ENCODE assay signal across 9 cellular contexts in genomic region chr9:26710008-26710407, GRCh38.
"Had no signal": no experiment of that assay in that cellular context is flagged by ENCODE, and none has a peak within 500 bp of the region (broad histone marks: within the 10 kb centered on the region; RNA-seq: fewer than 3 reads in every experiment).

No MANE protein-coding gene starts in this region.

- ATAC-seq: GM23338 had no signal

- DNase-seq: H9, HCEC 1CT, KBM-7 had no signal

- H3K4me3 Mint-ChIP-seq: GM23338, H9, IgD-negative memory B cell had no signal

- H3K27ac Mint-ChIP-seq: GM23338, H9, IgD-negative memory B cell had no signal

- H2AFZ ChIP-seq: GM23338 had no signal

- H3K27me3 Mint-ChIP-seq: IgD-negative memory B cell had no signal

- H3K36me3 Mint-ChIP-seq: IgD-negative memory B cell had no signal

- H3K9ac ChIP-seq: KMS-11 had no signal

- H3K27ac ChIP-seq: KMS-11 had no signal

- H3K4me1 Mint-ChIP-seq: IgD-negative memory B cell had no signal

- H3K4me2 ChIP-seq: GM23338, KMS-11 had no signal

- H3K4me3 ChIP-seq: GM23338 had no signal

- FAIRE-seq: H1, H54, HTR-8/SVneo had no signal

- H3K9me3 Mint-ChIP-seq: IgD-negative memory B cell had no signal
